ENCODE assay signal across 8 cellular contexts in genomic region chr1:63773815-63774616, GRCh38. TPM values are rescaled to one million over a fixed set of nuclear protein-coding genes. Genes with fewer than 3 reads are reported as not detected.
A peak's percentile ranks its signal among the peaks of the same experiment; 100 is the strongest.
DNase-seq lines count a peak whose midpoint lies in the region; ATAC-seq and TF ChIP-seq lines count a peak whose summit lies in the region.

Gene ROR1, plus strand, starts transcription at chr1:63774017.

- no peak within 1 kb of the TSS for H3K27ac ChIP-seq in HL-60 (replicated peaks)
- H3K27ac ChIP-seq in gastroesophageal sphincter: peak within 1 kb of the TSS in 3 of 4 donors; percentile 82 to 89 (median 83)
- H3K27ac ChIP-seq in neural cell (ENCODE audit: low read length): no peak within 1 kb of the TSS
- peak within 1 kb of the TSS; percentile 77 to 84 for H3K27ac ChIP-seq in testis

- H3K9me3 ChIP-seq in gastroesophageal sphincter (no peaks in the 10 kb centered on the region), neural cell (ENCODE audit: low read length) (no peaks in the 10 kb centered on the region), testis (no peaks in the 10 kb centered on the region)

- H3K9me3 Mint-ChIP-seq in activated naive CD4-positive, alpha-beta T cell treated with anti-CD3 and anti-CD28 coated beads, Interleukin-2, amount 10 ng/mL, durations not matched to agents 7 days and 5 days: no peaks in the 10 kb centered on the region

- peak within 1 kb of the TSS; percentile 16 for H2AFZ ChIP-seq in neural cell (ENCODE audit: low read depth, low read length)

- H3K27ac Mint-ChIP-seq in activated naive CD4-positive, alpha-beta T cell treated with anti-CD3 and anti-CD28 coated beads, Interleukin-2, amount 10 ng/mL, durations not matched to agents 7 days and 5 days: no peak within 1 kb of the TSS

- peak within 1 kb of the TSS; percentile 40 for H3K9ac ChIP-seq in neural cell (ENCODE audit: low read length)

- peak; percentile 50 for DNase-seq in AG09319 (ENCODE audit: extremely low read depth, low read depth)
- DNase-seq in HL-60 (ENCODE audit: low read depth in 1 of 2, low spot score in 1 of 2): peak; percentile 41 to 62
- DNase-seq in NOMO-1 treated with dmso at 0.1 percent for 144 hours (lab: John Stamatoyannopoulos, UW; ENCODE audit: unreplicated experiment): peak; percentile 70
- peak; percentile 82 for DNase-seq in activated naive CD4-positive, alpha-beta T cell treated with anti-CD3 and anti-CD28 coated beads, Interleukin-2, amount 10 ng/mL, durations not matched to agents 7 days and 5 days
- peak; percentile 90 for DNase-seq in testis

- peaks cover 20% of the 10 kb centered on the region for H3K4me1 Mint-ChIP-seq in activated naive CD4-positive, alpha-beta T cell treated with anti-CD3 and anti-CD28 coated beads, Interleukin-2, amount 10 ng/mL, durations not matched to agents 7 days and 5 days

- H4K20me1 ChIP-seq in neural cell (ENCODE audit: insufficient read depth): no peaks in the 10 kb centered on the region

- TF ChIP-seq POLR2A in gastroesophageal sphincter (IDR thresholded peaks at IDR 0.05) (peak; percentile 18 to 40), testis (IDR thresholded peaks at IDR 0.05) (no peak)

- TF ChIP-seq CTCF in AG09319 (IDR thresholded peaks at IDR 0.05; ENCODE audit: low read depth, low read length) (peak; percentile 81), HL-60 (IDR thresholded peaks at IDR 0.05; ENCODE audit: insufficient read depth, low read length) (no peak), gastroesophageal sphincter (IDR thresholded peaks at IDR 0.05) (peak; percentile 43 to 83 (median 68)), neural cell (IDR thresholded peaks at IDR 0.05; ENCODE audit: poor library complexity, severe bottlenecking) (peak; percentile 81), testis (IDR thresholded peaks at IDR 0.05) (peak in 2 of 3 experiments; percentile 57 to 69)

- peak within 1 kb of the TSS; percentile 80 for H3K4me3 Mint-ChIP-seq in activated naive CD4-positive, alpha-beta T cell treated with anti-CD3 and anti-CD28 coated beads, Interleukin-2, amount 10 ng/mL, durations not matched to agents 7 days and 5 days

- H3F3A ChIP-seq in neural cell (ENCODE audit: insufficient read depth, low read length, poor library complexity, severe bottlenecking): no peaks in the 10 kb centered on the region

- no peaks in the 10 kb centered on the region for H3K9me2 ChIP-seq in neural cell (ENCODE audit: insufficient read depth, low read length)

- WGBS in gastroesophageal sphincter (ENCODE audit: low coverage in 1 of 2), 2 donors: no CpG with 5 or more reads among the region's 99 CpGs
- 0 to 1% methylated on average over 11 to 40 of the region's 99 CpGs for WGBS in testis, 2 donors

- ATAC-seq in GM19043 (IDR thresholded peaks at IDR 0.05; ENCODE audit: low read depth, unreplicated experiment): peak; percentile 64
- ATAC-seq in gastroesophageal sphincter: peak; percentile 93

- H3K4me3 ChIP-seq in HL-60 (replicated peaks; ENCODE audit: insufficient read depth, low read length) (peak within 1 kb of the TSS; percentile 42), gastroesophageal sphincter (peak within 1 kb of the TSS; percentile 40 to 81), neural cell (ENCODE audit: low read length) (peak within 1 kb of the TSS; percentile 84), testis (peak within 1 kb of the TSS; percentile 67 to 72)

- H3K79me2 ChIP-seq in neural cell (replicated peaks; ENCODE audit: insufficient read depth, low read length): no peaks in the 10 kb centered on the region

- TF ChIP-seq EP300 in gastroesophageal sphincter (IDR thresholded peaks at IDR 0.05): no peak
- no peak for TF ChIP-seq EP300 in neural cell (conservative IDR thresholded peaks at IDR 0.05; ENCODE audit: poor library complexity, severe bottlenecking)

- H3K4me1 ChIP-seq in gastroesophageal sphincter (peaks cover 0 to 48% (median 0%) of the 10 kb centered on the region in 3 donors), testis (peaks cover 6% of the 10 kb centered on the region)

- no peaks in the 10 kb centered on the region for H3K36me3 Mint-ChIP-seq in activated naive CD4-positive, alpha-beta T cell treated with anti-CD3 and anti-CD28 coated beads, Interleukin-2, amount 10 ng/mL, durations not matched to agents 7 days and 5 days

- intact Hi-C loops in testis (cut with DNase I; ENCODE audit: low total_unique reads): loop anchor here (5.0 kb wide), 1 partner anchor 363 kb away; no protein-coding TSS in a partner anchor

- TF ChIP-seq RAD21 in neural cell (conservative IDR thresholded peaks at IDR 0.05): peak; percentile 77

- H3K27me3 ChIP-seq in HL-60 (ENCODE audit: insufficient read depth, poor library complexity, severe bottlenecking) (peaks cover 40% of the 10 kb centered on the region), gastroesophageal sphincter (no peaks in the 10 kb centered on the region), neural cell (ENCODE audit: insufficient read depth, low read depth, low read length) (peaks cover 34% of the 10 kb centered on the region), testis (no peaks in the 10 kb centered on the region)

- CTCF ChIA-PET in activated naive CD4-positive, alpha-beta T cell treated with anti-CD3 and anti-CD28 coated beads, Interleukin-2, amount 10 ng/mL, durations not matched to agents 7 days and 5 days (lab: Charles Lee): interaction anchor here (1.0 to 1.3 kb wide), 3 partner anchors 10 to 363 kb away, joined by 3 to 5 read pairs (median 3); no protein-coding TSS in a partner anchor

- peaks cover 56% of the 10 kb centered on the region for H3K27me3 Mint-ChIP-seq in activated naive CD4-positive, alpha-beta T cell treated with anti-CD3 and anti-CD28 coated beads, Interleukin-2, amount 10 ng/mL, durations not matched to agents 7 days and 5 days

- H3K36me3 ChIP-seq in gastroesophageal sphincter (no peaks in the 10 kb centered on the region), neural cell (ENCODE audit: insufficient read depth, low read length) (no peaks in the 10 kb centered on the region), testis (ENCODE audit: low read depth, missing control alignments) (no peaks in the 10 kb centered on the region)

- peak within 1 kb of the TSS; percentile 53 for H3K4me2 ChIP-seq in neural cell (ENCODE audit: low read length)

TF ChIP-seq in neural cell, 6 proteins besides CTCF, POLR2A, EP300 and RAD21:
- TF ChIP-seq MXI1 (conservative IDR thresholded peaks at IDR 0.05; ENCODE audit: poor library complexity, severe bottlenecking): peak; percentile 71
- no peak for TF ChIP-seq EZH2 (IDR thresholded peaks at IDR 0.05; ENCODE audit: borderline replicate concordance, insufficient read depth, low read length, poor library complexity, severe bottlenecking)
- no peak for TF ChIP-seq TAF1 (IDR thresholded peaks at IDR 0.05; ENCODE audit: low read depth)
- TF ChIP-seq SMC3 (conservative IDR thresholded peaks at IDR 0.05; ENCODE audit: poor library complexity): peak; percentile 83
- TF ChIP-seq POLR2AphosphoS5 (IDR thresholded peaks at IDR 0.05): peak; percentile 13
- no peak for TF ChIP-seq REST (IDR thresholded peaks at IDR 0.05; ENCODE audit: borderline replicate concordance)

RNA-seq across cellular contexts. Expression of gene ROR1, which starts in this region (rescaled TPM):
- total RNA-seq in gastroesophageal sphincter (10 to 100 TPM in 2 of 4 donors, 1 to 10 TPM in 2; 5.0 to 38.0 (median 8.3) TPM), testis (1 to 10 TPM; 3.3 to 5.1 TPM)
- polyA plus RNA-seq in neural cell (0.27 TPM in 1 of 2 replicates, not detected in the other), testis (ENCODE audit: insufficient read depth, low read depth, low replicate concordance) (4.6 TPM)
- polyA minus RNA-seq in neural cell: 0.24 and 0.46 TPM in 2 replicates

Comparison
In these comparisons a context has a peak if more than half of its experiments do, and no peak if none do; other contexts are left out.
1. H3K27ac ChIP-seq: peak in gastroesophageal sphincter (3 of 4) and testis (2 of 2); none in HL-60 (single experiment) and neural cell (single experiment).
2. Peak in every context shown above with its lines, with median percentiles within 50 percentile points of each other: DNase-seq and H3K4me3 ChIP-seq.